ENCODE assay signal across 13 cellular contexts in the genomic region with DNA sequence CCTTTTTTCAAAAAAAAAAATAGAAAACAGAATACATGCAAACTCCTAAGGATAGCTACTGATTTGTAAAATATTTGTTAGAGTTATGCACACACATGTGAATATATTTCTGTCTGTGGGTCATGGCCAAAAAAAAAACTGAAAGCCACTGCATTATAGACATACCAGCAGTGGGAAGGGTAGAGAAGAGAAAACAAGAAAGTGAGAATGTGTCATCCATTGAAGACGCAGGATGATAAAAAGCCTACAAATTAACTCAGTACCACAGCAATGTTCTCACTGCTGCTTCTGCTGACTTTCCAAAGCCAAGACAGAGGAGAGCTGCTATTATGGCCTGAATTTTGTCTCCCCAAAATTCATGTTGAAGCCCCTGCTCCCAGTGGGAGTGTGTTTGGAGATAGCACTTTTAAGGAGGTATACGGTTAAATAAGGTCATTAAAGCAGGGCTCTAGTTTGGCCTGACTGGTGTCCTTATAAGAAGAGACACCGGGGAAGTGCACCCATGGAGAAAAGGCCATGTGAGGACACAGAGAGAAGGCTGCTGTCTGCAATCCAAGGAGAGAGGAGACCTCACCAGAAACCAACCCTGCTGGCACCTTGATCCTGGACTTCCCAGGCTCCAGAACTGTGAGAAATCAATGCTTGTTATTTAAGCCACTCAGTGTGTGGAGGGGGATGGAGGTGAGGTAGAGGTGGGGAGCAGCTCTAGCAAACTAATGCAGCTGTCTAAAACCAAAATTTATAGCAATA.
DNase-seq lines count a peak whose midpoint lies in the region; ATAC-seq and TF ChIP-seq lines count a peak whose summit lies in the region.
"Had no signal": no experiment of that assay in that cellular context is flagged by ENCODE, and none has a peak within 500 bp of the region (broad histone marks: within the 10 kb centered on the region; RNA-seq: fewer than 3 reads in every experiment).

No MANE protein-coding gene starts in this region.

- H3K27me3 Mint-ChIP-seq in MCF 10A (ENCODE audit: insufficient read depth, unreplicated experiment), result no peaks in the 10 kb centered on the region
- H3K27me3 Mint-ChIP-seq: memory B cell had no signal

- no peaks in the 10 kb centered on the region for H3K9me3 Mint-ChIP-seq in MCF 10A (ENCODE audit: unreplicated experiment)
- H3K9me3 Mint-ChIP-seq: memory B cell had no signal

- POLR2A ChIA-PET in MCF 10A (lab: Yijun Ruan, JAX), result interaction anchor here (0.6 to 5.1 kb wide), 13 partner anchors 8 to 89 kb away, joined by 3 to 26 read pairs (median 8); a partner anchor contains a TSS

- peak overlapping the region; percentile 45 for H3K4me3 ChIP-seq in ACC112 (ENCODE audit: low read depth, low read length)
- H3K4me3 ChIP-seq: BLaER1 treated with 17β-estradiol and CSF1 and Interleukin-3, amounts not matched to agents 10 nM and 100 nM had no signal

- peak overlapping the region; percentile 21 for H2AFZ ChIP-seq in ACC112 (ENCODE audit: low read length, unreplicated experiment)

- TSS peak; percentile 33 for BruUV-seq in MCF 10A (replicated peaks; lab: Mats Ljungman, UMichigan)

- peaks cover 45% of the 10 kb centered on the region for H3K79me2 ChIP-seq in ACC112 (ENCODE audit: control insufficient read depth, insufficient read depth, low read length, unreplicated experiment)

- CTCF ChIA-PET in MCF 10A (lab: Yijun Ruan, JAX), result interaction anchor here (0.6 to 2.4 kb wide), 15 partner anchors 9 to 682 kb away, joined by 3 to 12 read pairs (median 4); a partner anchor contains a TSS

- ATAC-seq in GM21786 (IDR thresholded peaks at IDR 0.05; ENCODE audit: unreplicated experiment), result peak; percentile 57
- ATAC-seq: T-helper 17 cell had no signal

- peak overlapping the region; percentile 85 for H3K27ac Mint-ChIP-seq in MCF 10A (ENCODE audit: low read depth, unreplicated experiment)
- H3K27ac Mint-ChIP-seq: memory B cell, T-helper 17 cell had no signal

- peaks cover 52% of the 10 kb centered on the region for H3K4me1 ChIP-seq in ACC112 (ENCODE audit: control insufficient read depth, insufficient read depth, low read length, unreplicated experiment)

- no peak for TF ChIP-seq CTCF in MCF 10A (IDR thresholded peaks at IDR 0.05; ENCODE audit: unreplicated experiment)

- peak; percentile 27 for DNase-seq in MCF 10A (ENCODE audit: unreplicated experiment)
- DNase-seq in kidney tubule cell (ENCODE audit: low spot score), result peak; percentile 76
- DNase-seq in DMS79 (lab: John Stamatoyannopoulos, UW), result no peak
- DNase-seq in 8988T, result no peak
- DNase-seq in HK-2 (ENCODE audit: unreplicated experiment), result no peak
- DNase-seq in NAMALWA (ENCODE audit: low spot score), result no peak
- DNase-seq: activated T-cell treated with anti-CD3 and anti-CD28 coated beads, Interleukin-2, amount 50 U/mL, for 1 hour; NCI-H2171 treated with DMSO at 0.1 percent for 48 hours; T-helper 17 cell had no signal

- no peaks in the 10 kb centered on the region for H3K27me3 ChIP-seq in ACC112 (ENCODE audit: insufficient read depth, low read length)
- H3K27me3 ChIP-seq: BLaER1 treated with 17β-estradiol and CSF1 and Interleukin-3, amounts not matched to agents 10 nM and 100 nM had no signal

- H3K36me3 ChIP-seq in ACC112 (ENCODE audit: insufficient read depth, low read length), result 0 out of 2 replicates have a peak, but pooled peaks cover 5% of the 10 kb centered on the region

- H3K4me3 Mint-ChIP-seq in MCF 10A (ENCODE audit: unreplicated experiment), result peak overlapping the region; percentile 56
- H3K4me3 Mint-ChIP-seq: memory B cell, T-helper 17 cell had no signal

- intact Hi-C loops in MCF 10A (cut with micrococcal nuclease), result loop anchor here (1.0 kb wide), 1 partner anchor 82 kb away; no protein-coding TSS in a partner anchor

- peak overlapping the region; percentile 91 for H3K27ac ChIP-seq in ACC112 (ENCODE audit: low read depth, low read length)
- H3K27ac ChIP-seq: BLaER1 treated with 17β-estradiol and CSF1 and Interleukin-3, amounts not matched to agents 10 nM and 100 nM had no signal

- H3K4me1 Mint-ChIP-seq in MCF 10A (ENCODE audit: insufficient read depth, unreplicated experiment), result peaks cover 48% of the 10 kb centered on the region
- H3K4me1 Mint-ChIP-seq: memory B cell had no signal

- H3K36me3 Mint-ChIP-seq in MCF 10A (ENCODE audit: insufficient read depth, unreplicated experiment), result peaks cover 84% of the 10 kb centered on the region
- H3K36me3 Mint-ChIP-seq: memory B cell had no signal

Comparison
In these comparisons a context has a peak if more than half of its experiments do, and no peak if none do; other contexts are left out.
1. DNase-seq: peak in MCF 10A (single experiment) and kidney tubule cell (single experiment); none in DMS79 (single experiment), 8988T (single experiment), HK-2 (single experiment) and NAMALWA (single experiment).